ENCODE assay signal across 11 cellular contexts in the genomic region with DNA sequence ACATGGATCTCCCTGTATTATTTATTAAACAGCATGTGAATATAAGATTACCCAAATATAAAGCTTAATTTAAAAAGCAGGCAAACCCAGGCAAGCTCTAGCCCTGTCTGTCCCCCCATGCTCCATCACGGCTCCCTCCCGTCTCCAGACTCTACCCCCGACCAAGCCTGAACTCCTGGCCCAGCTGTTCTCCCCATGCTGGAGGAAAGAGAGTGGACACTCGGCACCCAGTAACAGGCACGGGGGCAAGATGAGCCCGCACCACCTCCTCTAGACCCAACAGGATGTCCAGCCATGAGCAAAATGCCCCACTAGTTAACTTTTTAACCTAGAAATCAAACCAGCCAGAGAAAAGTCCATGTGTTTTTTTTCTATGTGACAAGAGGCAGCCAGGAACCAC.
"Had no signal": no experiment of that assay in that cellular context is flagged by ENCODE, and none has a peak within 500 bp of the region (broad histone marks: within the 10 kb centered on the region; RNA-seq: fewer than 3 reads in every experiment).

No MANE protein-coding gene starts in this region.

- H3K4me3 ChIP-seq: mucosa of descending colon, SJSA1, tibial artery had no signal

- H3K9me3 ChIP-seq: SJSA1 had no signal

- ATAC-seq: activated naive CD4-positive, alpha-beta T cell treated with anti-CD3 and anti-CD28 coated beads, Interleukin-2, amount 50 U/mL, for 72 hours; activated T-helper 17 cell treated with anti-CD3 and anti-CD28 coated beads, Interleukin-2, amount 50 U/mL, for 72 hours; esophagus mucosa; mucosa of descending colon; naive thymus-derived CD8-positive, alpha-beta T cell had no signal

- DNase-seq: activated CD4-positive, alpha-beta memory T cell treated with anti-CD3 and anti-CD28 coated beads for 36 hours; hypothalamus; mammary epithelial cell; T-helper 9 cell had no signal

- H3K27ac ChIP-seq: SJSA1, tibial artery had no signal

- H3K27me3 Mint-ChIP-seq: activated CD4-positive, alpha-beta memory T cell treated with anti-CD3 and anti-CD28 coated beads for 36 hours; activated T-helper 17 cell treated with anti-CD3 and anti-CD28 coated beads, Interleukin-2, amount 50 U/mL, for 72 hours; naive thymus-derived CD8-positive, alpha-beta T cell had no signal

- H3K4me1 ChIP-seq: SJSA1, tibial artery had no signal

- H3K27ac Mint-ChIP-seq: activated CD4-positive, alpha-beta memory T cell treated with anti-CD3 and anti-CD28 coated beads for 36 hours; activated naive CD4-positive, alpha-beta T cell treated with anti-CD3 and anti-CD28 coated beads, Interleukin-2, amount 50 U/mL, for 72 hours; activated T-helper 17 cell treated with anti-CD3 and anti-CD28 coated beads, Interleukin-2, amount 50 U/mL, for 72 hours had no signal

- H3K4me3 Mint-ChIP-seq: activated CD4-positive, alpha-beta memory T cell treated with anti-CD3 and anti-CD28 coated beads for 36 hours; activated T-helper 17 cell treated with anti-CD3 and anti-CD28 coated beads, Interleukin-2, amount 50 U/mL, for 72 hours; naive thymus-derived CD8-positive, alpha-beta T cell had no signal

- H3K27me3 ChIP-seq: SJSA1, tibial artery had no signal
